Comparison of ENCODE assay signal across 21 cellular contexts in genomic region chr17:67020293-67020766, GRCh38. TPM values are rescaled to one million over a fixed set of nuclear protein-coding genes. Genes with fewer than 3 reads are reported as not detected.
"Had no signal": no experiment of that assay in that cellular context is flagged by ENCODE, and none has a peak within 500 bp of the region (broad histone marks: within the 10 kb centered on the region; RNA-seq: fewer than 3 reads in every experiment).

No MANE protein-coding gene starts in this region.

- H3K36me3 ChIP-seq: esophagus squamous epithelium, neutrophil, transverse colon had no signal

- H3K27ac ChIP-seq: body of pancreas, esophagus squamous epithelium, neutrophil, transverse colon had no signal

- H3K27me3 ChIP-seq: body of pancreas, neutrophil, transverse colon had no signal

- FAIRE-seq: endothelial cell of umbilical vein, small intestine had no signal

- H3K4me3 ChIP-seq: body of pancreas, esophagus squamous epithelium, transverse colon had no signal

- H3K4me1 ChIP-seq: body of pancreas, esophagus squamous epithelium had no signal

- H3K9me3 ChIP-seq: body of pancreas, esophagus squamous epithelium, neutrophil, transverse colon had no signal

- ATAC-seq: activated T-cell treated with anti-CD3 and anti-CD28 coated beads, Interleukin-2, amount 50 U/mL, for 4 hours; body of pancreas; left ventricle myocardium superior; naive thymus-derived CD8-positive, alpha-beta T cell had no signal

- DNase-seq: activated CD4-positive, alpha-beta memory T cell treated with anti-CD3 and anti-CD28 coated beads, Interleukin-2, amount 10 ng/mL, durations not matched to agents 7 days and 5 days; activated effector memory CD4-positive, alpha-beta T cell treated with anti-CD3 and anti-CD28 coated beads, Interleukin-2, amount 50 U/mL, for 16 hours; activated T-cell treated with anti-CD3 and anti-CD28 coated beads, Interleukin-2, amount 50 U/mL, for 4 hours; amniotic stem cell; body of pancreas; effector CD8-positive, alpha-beta T cell; esophagus squamous epithelium; left ventricle myocardium superior; naive thymus-derived CD8-positive, alpha-beta T cell; small intestine; stimulated activated CD4-positive, alpha-beta T cell treated with anti-CD3 and anti-CD28 coated beads, Interleukin-4, amount 100 ng/mL, for 24 hours; stimulated activated naive CD4-positive, alpha-beta T cell; transverse colon had no signal

RNA-seq across cellular contexts. Expression of gene CACNG1, which starts 24.0 kb away (rescaled TPM):
- total RNA-seq: activated CD4-positive, alpha-beta memory T cell treated with anti-CD3 and anti-CD28 coated beads, Interleukin-2, amount 10 ng/mL, durations not matched to agents 7 days and 5 days; activated T-cell treated with anti-CD3 and anti-CD28 coated beads, Interleukin-2, amount 50 U/mL, for 4 hours; body of pancreas; endothelial cell of umbilical vein; esophagus squamous epithelium; fibroblast of villous mesenchyme; glomerular endothelial cell; kidney epithelial cell; left ventricle myocardium superior; mucosa of gallbladder; naive thymus-derived CD8-positive, alpha-beta T cell; subcutaneous adipose tissue; T-helper 1 cell treated with Interleukin-12 subunit alpha and Interleukin-12 subunit beta and Interleukin-4 antibody, amounts not matched to agents 30 ng/mL and 1 ng/mL, for 36 hours; transverse colon had no signal
- polyA plus RNA-seq: endothelial cell of umbilical vein; naive thymus-derived CD8-positive, alpha-beta T cell; small intestine had no signal

RNA-seq across cellular contexts. Expression of gene CACNG4, which starts 55.8 kb away (rescaled TPM):
- total RNA-seq: activated CD4-positive, alpha-beta memory T cell treated with anti-CD3 and anti-CD28 coated beads, Interleukin-2, amount 10 ng/mL, durations not matched to agents 7 days and 5 days; endothelial cell of umbilical vein; fibroblast of villous mesenchyme; glomerular endothelial cell; left ventricle myocardium superior; mucosa of gallbladder; naive thymus-derived CD8-positive, alpha-beta T cell; subcutaneous adipose tissue; T-helper 1 cell treated with Interleukin-12 subunit alpha and Interleukin-12 subunit beta and Interleukin-4 antibody, amounts not matched to agents 30 ng/mL and 1 ng/mL, for 36 hours had no signal
- polyA plus RNA-seq: endothelial cell of umbilical vein; naive thymus-derived CD8-positive, alpha-beta T cell had no signal
